15 cellular contexts compared by ENCODE assay signal in genomic region chr6:134714679-134715078, GRCh38.
DNase-seq lines count a peak whose midpoint lies in the region; ATAC-seq and TF ChIP-seq lines count a peak whose summit lies in the region.
"Had no signal": no experiment of that assay in that cellular context is flagged by ENCODE, and none has a peak within 500 bp of the region (broad histone marks: within the 10 kb centered on the region; RNA-seq: fewer than 3 reads in every experiment).

No MANE protein-coding gene starts in this region.

- H4K8ac ChIP-seq in IMR-90 (ENCODE audit: low read depth in 2 of 2, low read length in 2 of 2), result no peak overlapping the region

- CTCF ChIA-PET in IMR-90 (lab: Yijun Ruan, JAX), result interaction anchor here (0.5 kb wide), 1 partner anchor 72 kb away, joined by 3 read pairs; no protein-coding TSS in a partner anchor

- TF ChIP-seq RAD21 in IMR-90 (IDR thresholded peaks at IDR 0.05; ENCODE audit: low read length), result no peak

- H2BK5ac ChIP-seq in IMR-90 (ENCODE audit: low read depth, low read length, poor library complexity, severe bottlenecking), result no peak overlapping the region

- H3K4me1 ChIP-seq in IMR-90 (ENCODE audit: control insufficient read depth, insufficient read depth, low read length) (peaks cover 2% of the 10 kb centered on the region; the same call in 1 of the 2 replicates), left lung (peaks cover 7 to 29% of the 10 kb centered on the region in 2 donors), suprapubic skin (peaks cover 6% of the 10 kb centered on the region)

- no peak overlapping the region for H3K9ac ChIP-seq in IMR-90 (ENCODE audit: low read depth, low read length)

- TF ChIP-seq EP300 in suprapubic skin (IDR thresholded peaks at IDR 0.05), result no peak

- H2BK120ac ChIP-seq in IMR-90 (ENCODE audit: low read depth, low read length), result no peak overlapping the region

- no peak overlapping the region for H2BK20ac ChIP-seq in IMR-90 (ENCODE audit: low read depth, low read length)

- no peak for TF ChIP-seq POLR2A in IMR-90 (IDR thresholded peaks at IDR 0.05; ENCODE audit: low read depth, low read length)
- TF ChIP-seq POLR2A in suprapubic skin (IDR thresholded peaks at IDR 0.05), result no peak

- no peaks in the 10 kb centered on the region for H3K36me3 Mint-ChIP-seq in stimulated activated memory B cell treated with anti-CD40 and anti-IgM and Interleukin-4, amounts not matched to agents 10 μg/mL and 1 μg/mL and 100 μg/mL, for 72 hours
- H3K36me3 Mint-ChIP-seq: naive B cell had no signal

- H3K56ac ChIP-seq in IMR-90 (ENCODE audit: extremely low read depth, insufficient read depth, low read length), result no peak overlapping the region

- DNase-seq in COLO829 (ENCODE audit: low spot score) (peak; percentile 35), IMR-90 (peak; percentile 35), left lung (peak; percentile 78 to 85), activated gamma-delta T cell treated with Interleukin-2 at 50 U/mL for 16 hours (no peak), suprapubic skin (ENCODE audit: low spot score in 2 of 2) (no peak)
- DNase-seq: activated T-cell treated with anti-CD3 and anti-CD28 coated beads for 4 hours, AML-193, anterior cingulate cortex, naive B cell, NCI-H1694 treated with DMSO at 0.1 percent for 48 hours, Peyer's patch had no signal

- H3K36me3 ChIP-seq in IMR-90 (ENCODE audit: control insufficient read depth, insufficient read depth, low read length), result no peaks in the 10 kb centered on the region
- H3K36me3 ChIP-seq in left lung, result no peaks in the 10 kb centered on the region
- no peaks in the 10 kb centered on the region for H3K36me3 ChIP-seq in suprapubic skin
- H3K36me3 ChIP-seq: esophagus muscularis mucosa, Peyer's patch had no signal

- H3K79me1 ChIP-seq in IMR-90 (ENCODE audit: low read depth in 1 of 2, low read length in 2 of 2), result no peaks in the 10 kb centered on the region

- H2AFZ ChIP-seq in IMR-90 (replicated peaks; ENCODE audit: low read length, poor library complexity), result no peak overlapping the region

- no peak overlapping the region; the same call in 1 of the 2 replicates for H2AK5ac ChIP-seq in IMR-90 (ENCODE audit: low read depth, low read length)

- TF ChIP-seq CTCF in IMR-90 (conservative IDR thresholded peaks at IDR 0.05; ENCODE audit: low read depth, low read length) (no peak), VCaP (conservative IDR thresholded peaks at IDR 0.05) (no peak), left lung (IDR thresholded peaks at IDR 0.05) (no peak), suprapubic skin (IDR thresholded peaks at IDR 0.05) (no peak)

- in situ Hi-C loops in IMR-90 (cut with MboI; ENCODE audit: low sequenced_read_pairs), result no loop called here

- H3K9me3 Mint-ChIP-seq in stimulated activated memory B cell treated with anti-CD40 and anti-IgM and Interleukin-4, amounts not matched to agents 10 μg/mL and 1 μg/mL and 100 μg/mL, for 72 hours, result no peaks in the 10 kb centered on the region
- H3K9me3 Mint-ChIP-seq: naive B cell had no signal

- H3K23ac ChIP-seq in IMR-90 (ENCODE audit: low read depth, low read length), result no peak overlapping the region

- no peak overlapping the region for H3K4me3 Mint-ChIP-seq in stimulated activated memory B cell treated with anti-CD40 and anti-IgM and Interleukin-4, amounts not matched to agents 10 μg/mL and 1 μg/mL and 100 μg/mL, for 72 hours
- H3K4me3 Mint-ChIP-seq: naive B cell had no signal

- H3K27me3 Mint-ChIP-seq in stimulated activated memory B cell treated with anti-CD40 and anti-IgM and Interleukin-4, amounts not matched to agents 10 μg/mL and 1 μg/mL and 100 μg/mL, for 72 hours, result peaks cover 20% of the 10 kb centered on the region

- H2BK15ac ChIP-seq in IMR-90 (ENCODE audit: low read depth, low read length), result no peak overlapping the region

- no peak overlapping the region for H4K5ac ChIP-seq in IMR-90 (ENCODE audit: low read depth, low read length)

- no peak overlapping the region for H3K27ac ChIP-seq in IMR-90 (ENCODE audit: insufficient read depth, low read length)
- H3K27ac ChIP-seq in VCaP, result peak overlapping the region; percentile 48
- peak overlapping the region; percentile 53 to 71 for H3K27ac ChIP-seq in left lung
- no peak overlapping the region for H3K27ac ChIP-seq in suprapubic skin
- H3K27ac ChIP-seq: Peyer's patch had no signal

- intact Hi-C loops in IMR-90 (cut with micrococcal nuclease), result no loop called here
- intact Hi-C loops in left lung (cut with DNase I), result no loop called here

- POLR2A ChIA-PET in IMR-90 (lab: Charles Lee; ENCODE audit: unreplicated experiment), result no interaction called here

- BruUV-seq in IMR-90 (replicated peaks; lab: Mats Ljungman, UMichigan), result no TSS peak

- no peak for ATAC-seq in IMR-90 (ENCODE audit: low read depth)
- peak; percentile 92 for ATAC-seq in left lung
- no peak for ATAC-seq in stimulated activated memory B cell treated with anti-CD40 and anti-IgM and Interleukin-4, amounts not matched to agents 10 μg/mL and 1 μg/mL and 100 μg/mL, for 72 hours
- ATAC-seq in HG02763 (IDR thresholded peaks at IDR 0.05; ENCODE audit: unreplicated experiment), result no peak

- peak overlapping the region; percentile 68 for H2AK9ac ChIP-seq in IMR-90 (replicated peaks; ENCODE audit: low read depth, low read length, poor library complexity)

- no peak overlapping the region for H3K4me2 ChIP-seq in IMR-90 (ENCODE audit: low read depth, low read length)

- H3K27me3 ChIP-seq in IMR-90 (ENCODE audit: control insufficient read depth, insufficient read depth, low read length) (no peaks in the 10 kb centered on the region), left lung (no peaks in the 10 kb centered on the region), suprapubic skin (no peaks in the 10 kb centered on the region)
- H3K27me3 ChIP-seq: esophagus muscularis mucosa, Peyer's patch had no signal

- H3K4ac ChIP-seq in IMR-90 (ENCODE audit: low read depth, low read length), result no peak overlapping the region

- peaks cover 3% of the 10 kb centered on the region; the same call in 1 of the 2 replicates for H3K9me1 ChIP-seq in IMR-90 (ENCODE audit: insufficient read depth, low read length)

- H3K9me3 ChIP-seq in IMR-90 (ENCODE audit: control insufficient read depth, insufficient read depth, low read length), result no peaks in the 10 kb centered on the region
- no peaks in the 10 kb centered on the region for H3K9me3 ChIP-seq in left lung
- no peaks in the 10 kb centered on the region for H3K9me3 ChIP-seq in suprapubic skin
- H3K9me3 ChIP-seq: esophagus muscularis mucosa, Peyer's patch had no signal

- H3K4me1 Mint-ChIP-seq in stimulated activated memory B cell treated with anti-CD40 and anti-IgM and Interleukin-4, amounts not matched to agents 10 μg/mL and 1 μg/mL and 100 μg/mL, for 72 hours, result no peaks in the 10 kb centered on the region
- H3K4me1 Mint-ChIP-seq: naive B cell had no signal

- no peak overlapping the region for H3K14ac ChIP-seq in IMR-90 (replicated peaks; ENCODE audit: low read depth, low read length)

- no peak overlapping the region for H4K91ac ChIP-seq in IMR-90 (ENCODE audit: insufficient read depth, low read depth, low read length)

- 50% methylated on average over 1 of the region's 8 CpGs; no CpG with 5 or more reads in 1 of the 2 experiments for WGBS in IMR-90 (ENCODE audit: extremely low coverage in 2 of 2, insufficient read length in 1 of 2), 2 experiments
- WGBS in suprapubic skin, result 63% methylated on average over 8 of the region's 8 CpGs

- H3K27ac Mint-ChIP-seq in stimulated activated memory B cell treated with anti-CD40 and anti-IgM and Interleukin-4, amounts not matched to agents 10 μg/mL and 1 μg/mL and 100 μg/mL, for 72 hours, result no peak overlapping the region
- H3K27ac Mint-ChIP-seq: naive B cell had no signal

- no peak overlapping the region for H3K18ac ChIP-seq in IMR-90 (ENCODE audit: low read depth, low read length)

- H3K4me3 ChIP-seq in IMR-90 (ENCODE audit: insufficient read depth, low read depth, low read length) (no peak overlapping the region), left lung (no peak overlapping the region), suprapubic skin (no peak overlapping the region)
- H3K4me3 ChIP-seq: esophagus muscularis mucosa, Peyer's patch had no signal

- dilution Hi-C loops in IMR-90 (cut with HindIII; ENCODE audit: low sequenced_read_pairs, unreplicated experiment), result no loop called here

- no peaks in the 10 kb centered on the region for H4K20me1 ChIP-seq in IMR-90 (ENCODE audit: insufficient read depth, low read length)

TF ChIP-seq in IMR-90, 13 proteins besides CTCF, POLR2A, EP300 and RAD21:
- TF ChIP-seq CEBPB (IDR thresholded peaks at IDR 0.05; ENCODE audit: low read depth, low read length) (no peak), RCOR1 (IDR thresholded peaks at IDR 0.05; ENCODE audit: insufficient replicate concordance, low read length) (no peak), BHLHE40 (IDR thresholded peaks at IDR 0.05; ENCODE audit: low read depth, low read length) (no peak), NFE2L2 (IDR thresholded peaks at IDR 0.05; ENCODE audit: low read depth, low read length) (no peak), FOS (IDR thresholded peaks at IDR 0.05; ENCODE audit: low read depth, low read length) (no peak), ELK1 (IDR thresholded peaks at IDR 0.05; ENCODE audit: borderline replicate concordance, low read depth, low read length) (no peak), MAFK (IDR thresholded peaks at IDR 0.05; ENCODE audit: low read depth, low read length) (no peak), SMC3 (IDR thresholded peaks at IDR 0.05; ENCODE audit: low read depth, low read length) (no peak)

Comparison
In these comparisons a context has a peak if more than half of its experiments do, and no peak if none do; other contexts are left out.
1. DNase-seq: peak in COLO829 (single experiment), IMR-90 (single experiment) and left lung (2 of 2); none in activated gamma-delta T cell treated with Interleukin-2 at 50 U/mL for 16 hours (single experiment) and suprapubic skin (0 of 2).
2. H3K27ac ChIP-seq: peak in VCaP (single experiment) and left lung (2 of 2); none in IMR-90 (single experiment) and suprapubic skin (single experiment).